ENCODE assay signal across 8 cellular contexts in the genomic region with DNA sequence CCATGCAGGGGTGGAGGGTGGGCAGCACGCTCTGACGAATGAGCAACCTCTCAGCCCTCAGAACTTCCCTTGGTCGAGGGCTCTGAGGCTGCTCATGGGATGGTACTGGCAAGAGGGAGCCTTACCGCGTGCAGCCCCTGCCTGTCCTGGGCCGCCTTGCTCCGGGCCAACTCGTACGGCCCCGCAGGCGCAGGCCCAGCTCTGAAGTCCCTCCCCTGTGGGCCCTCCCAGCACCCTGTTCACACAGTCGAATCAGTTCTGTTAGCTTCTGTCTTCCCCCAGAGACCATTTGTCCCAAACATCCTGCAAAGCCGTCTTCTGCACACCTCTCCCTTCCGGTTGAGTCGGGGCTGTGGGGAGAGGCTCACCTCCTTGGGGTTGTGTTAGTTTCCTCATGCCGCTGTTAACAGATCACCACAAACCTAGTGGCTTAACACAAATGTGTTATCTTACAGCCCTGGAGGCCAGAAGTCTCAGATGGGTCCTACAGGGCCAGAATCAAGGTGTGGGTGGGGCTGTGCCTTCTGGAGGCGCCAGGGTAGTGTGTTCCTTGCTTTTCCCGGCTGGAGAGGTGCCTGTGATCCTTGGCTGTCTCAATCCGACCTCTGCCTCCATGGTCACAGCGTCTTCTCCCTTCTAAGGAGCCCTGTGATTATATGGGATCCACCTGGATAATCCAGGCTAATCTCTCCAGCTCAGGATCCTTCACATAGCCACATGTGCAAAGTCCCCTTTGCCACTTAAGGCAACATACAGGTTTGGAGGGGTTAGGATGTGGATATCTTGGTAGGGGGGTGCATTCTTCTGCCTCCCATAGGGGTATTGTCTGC. TPM values are rescaled to one million over a fixed set of nuclear protein-coding genes. Genes with fewer than 3 reads are reported as not detected.
DNase-seq lines count a peak whose midpoint lies in the region; ATAC-seq and TF ChIP-seq lines count a peak whose summit lies in the region.

No MANE protein-coding gene starts in this region.

- CTCF ChIA-PET in WTC11 (lab: Charles Lee): interaction anchor here (0.9 kb wide), 1 partner anchor 10 kb away, joined by 3 read pairs; no protein-coding TSS in a partner anchor
- CTCF ChIA-PET in HEK293T (lab: Yijun Ruan, JAX): interaction anchor here (0.6 kb wide), 1 partner anchor 630 kb away, joined by 3 read pairs; no protein-coding TSS in a partner anchor

- peaks cover 20% of the 10 kb centered on the region for H3K4me1 Mint-ChIP-seq in WTC11

- H3K9me3 ChIP-seq in mucosa of descending colon: no peaks in the 10 kb centered on the region
- no peaks in the 10 kb centered on the region for H3K9me3 ChIP-seq in suprapubic skin

- peaks cover 32% of the 10 kb centered on the region for H3K27me3 Mint-ChIP-seq in WTC11 (ENCODE audit: low read depth)

- H3K36me3 ChIP-seq in mucosa of descending colon (ENCODE audit: low read depth) (no peaks in the 10 kb centered on the region), suprapubic skin (no peaks in the 10 kb centered on the region)

- no peak for DNase-seq in WTC11 (ENCODE audit: low spot score)
- DNase-seq in coronary artery (ENCODE audit: low spot score): no peak
- peak; percentile 36 to 75 (median 51) for DNase-seq in mucosa of descending colon
- DNase-seq in suprapubic skin (ENCODE audit: low spot score in 2 of 2): no peak
- no peak for DNase-seq in DMS 273 (lab: John Stamatoyannopoulos, UW; ENCODE audit: unreplicated experiment)
- DNase-seq in HEK293T (ENCODE audit: extremely low spot score): no peak

- TF ChIP-seq POLR2A in GM15510 (IDR thresholded peaks at IDR 0.05; ENCODE audit: borderline replicate concordance, extremely low read depth, insufficient read length) (peak; percentile 65), suprapubic skin (IDR thresholded peaks at IDR 0.05) (no peak)

- no peaks in the 10 kb centered on the region for H3K27me3 ChIP-seq in suprapubic skin

- peak overlapping the region; percentile 96 for H3K27ac Mint-ChIP-seq in WTC11

- no peak for TF ChIP-seq CTCF in WTC11 (IDR thresholded peaks at IDR 0.05)
- no peak for TF ChIP-seq CTCF in coronary artery (IDR thresholded peaks at IDR 0.05)
- no peak for TF ChIP-seq CTCF in mucosa of descending colon (IDR thresholded peaks at IDR 0.05)
- TF ChIP-seq CTCF in suprapubic skin (IDR thresholded peaks at IDR 0.05): no peak

- H3K4me1 ChIP-seq in mucosa of descending colon (ENCODE audit: low read depth) (peaks cover 13% of the 10 kb centered on the region), suprapubic skin (peaks cover 23% of the 10 kb centered on the region)

- H3K4me3 ChIP-seq in coronary artery: peak overlapping the region; percentile 76
- H3K4me3 ChIP-seq in mucosa of descending colon: no peak overlapping the region
- H3K4me3 ChIP-seq in suprapubic skin: peak overlapping the region; percentile 78

- POLR2A ChIA-PET in WTC11 (lab: Charles Lee) (interaction anchor here (0.9 kb wide), 1 partner anchor 221 kb away, joined by 3 read pairs; the partner anchor contains the start of genes FAM216A and GPN3), HEK293T (lab: Yijun Ruan, JAX) (no interaction called here)

- H3K4me3 Mint-ChIP-seq in WTC11: peak overlapping the region; percentile 85

- peaks cover 8% of the 10 kb centered on the region; the same call in 1 of the 2 replicates for H3K36me3 Mint-ChIP-seq in WTC11

- H3K27ac ChIP-seq in coronary artery (peak overlapping the region; percentile 61 to 83), suprapubic skin (peak overlapping the region; percentile 67)

- intact Hi-C loops in mucosa of descending colon (cut with DNase I, micrococcal nuclease): no loop called here

- peaks cover 9% of the 10 kb centered on the region; the same call in 1 of the 2 replicates for H3K9me3 Mint-ChIP-seq in WTC11

- TF ChIP-seq EP300 in suprapubic skin (IDR thresholded peaks at IDR 0.05): no peak

- ATAC-seq in HG02973 (IDR thresholded peaks at IDR 0.05; ENCODE audit: unreplicated experiment) (peak; percentile 59), WTC11 (peak; percentile 78), mucosa of descending colon (peak; percentile 74)

- 22% methylated on average over 13 of the region's 20 CpGs for WGBS in suprapubic skin

TF ChIP-seq in WTC11, 78 proteins besides CTCF, POLR2A, EP300 and RAD21 (continues in another document):
- TF ChIP-seq SP1 (CRISPR knock-in tag; conservative IDR thresholded peaks at IDR 0.05) (0 out of 2 replicates have a peak, but pooled peaks have one; percentile 19), TP53 (CRISPR knock-in tag; IDR thresholded peaks at IDR 0.05) (peak; percentile 65; the same call in 1 of the 2 replicates), ZNF532 (CRISPR knock-in tag; IDR thresholded peaks at IDR 0.05; ENCODE audit: borderline replicate concordance) (no peak), ATF1 (CRISPR knock-in tag; IDR thresholded peaks at IDR 0.05) (no peak), ZNF121 (CRISPR knock-in tag; IDR thresholded peaks at IDR 0.05) (peak; percentile 98), FOXP1 (CRISPR knock-in tag; IDR thresholded peaks at IDR 0.05; ENCODE audit: borderline replicate concordance) (peak; percentile 64)

TF ChIP-seq in HEK293T, 16 proteins besides CTCF, POLR2A, EP300 and RAD21:
- no peak for TF ChIP-seq CTBP1 (IDR thresholded peaks at IDR 0.05; ENCODE audit: borderline replicate concordance)
- TF ChIP-seq ARNT (IDR thresholded peaks at IDR 0.05): no peak
- TF ChIP-seq LEF1 (IDR thresholded peaks at IDR 0.05; ENCODE audit: borderline replicate concordance): no peak
- TF ChIP-seq, protein P1, sequence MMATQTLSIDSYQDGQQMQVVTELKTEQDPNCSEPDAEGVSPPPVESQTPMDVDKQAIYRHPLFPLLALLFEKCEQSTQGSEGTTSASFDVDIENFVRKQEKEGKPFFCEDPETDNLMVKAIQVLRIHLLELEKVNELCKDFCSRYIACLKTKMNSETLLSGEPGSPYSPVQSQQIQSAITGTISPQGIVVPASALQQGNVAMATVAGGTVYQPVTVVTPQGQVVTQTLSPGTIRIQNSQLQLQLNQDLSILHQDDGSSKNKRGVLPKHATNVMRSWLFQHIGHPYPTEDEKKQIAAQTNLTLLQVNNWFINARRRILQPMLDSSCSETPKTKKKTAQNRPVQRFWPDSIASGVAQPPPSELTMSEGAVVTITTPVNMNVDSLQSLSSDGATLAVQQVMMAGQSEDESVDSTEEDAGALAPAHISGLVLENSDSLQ (IDR thresholded peaks at IDR 0.05): no peak
- TF ChIP-seq FOXK2 (IDR thresholded peaks at IDR 0.05): no peak
- no peak for TF ChIP-seq ZNF384 (IDR thresholded peaks at IDR 0.05)

RNA-seq across cellular contexts. Expression of gene HVCN1, which starts 0.9 kb away (rescaled TPM):
- total RNA-seq in WTC11 (2021): 5.7 to 8.4 TPM (median 7.9 TPM) in 3 replicates
- 1 to 10 TPM; 1.6 to 5.6 (median 3.5) TPM for total RNA-seq in mucosa of descending colon
- 1 to 10 TPM; 1.3 to 6.0 (median 1.9) TPM for total RNA-seq in suprapubic skin

RNA-seq across cellular contexts. Expression of gene PPP1CC, which starts 52.9 kb away (rescaled TPM):
- total RNA-seq in WTC11 (2021) (313 to 321 TPM (median 316 TPM) in 3 replicates), mucosa of descending colon (100 to 1,000 TPM; 145 to 171 (median 161) TPM), suprapubic skin (100 to 1,000 TPM in 2 of 4 donors, 10 to 100 TPM in 2; 83.6 to 107 (median 100) TPM)

Comparison
In these comparisons a context has a peak if more than half of its experiments do, and no peak if none do; other contexts are left out.
1. DNase-seq: peak in mucosa of descending colon (3 of 3); none in WTC11 (single experiment), coronary artery (single experiment), suprapubic skin (0 of 2), DMS 273 (single experiment) and HEK293T (single experiment).
2. Peak in every context shown above with its lines, with median percentiles within 50 percentile points of each other: ATAC-seq.